In the genomic region with DNA sequence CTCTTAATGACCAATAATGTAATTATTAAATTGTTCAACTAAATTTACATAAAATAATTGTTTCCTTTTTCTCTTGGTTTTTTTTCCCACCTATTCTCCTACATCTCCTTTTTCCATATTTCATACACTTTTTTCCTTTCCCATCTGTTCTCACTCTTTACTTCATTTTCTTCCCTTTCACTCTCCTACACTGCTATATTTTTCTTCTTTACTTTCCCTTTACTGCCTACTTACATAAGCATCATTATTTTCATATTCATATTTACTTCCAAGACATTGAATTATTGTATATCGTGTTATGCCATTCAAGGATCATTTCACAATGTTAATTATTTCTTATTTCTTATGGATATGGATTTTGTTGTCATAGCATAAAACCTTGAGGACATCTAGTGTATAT, we compare ENCODE assay signal across 36 cellular contexts.
"Had no signal": no experiment of that assay in that cellular context is flagged by ENCODE, and none has a peak within 500 bp of the region (broad histone marks: within the 10 kb centered on the region; RNA-seq: fewer than 3 reads in every experiment).

No MANE protein-coding gene starts in this region.

- H3K36me3 Mint-ChIP-seq: activated CD4-positive, alpha-beta memory T cell treated with anti-CD3 and anti-CD28 coated beads for 36 hours; activated naive CD4-positive, alpha-beta T cell treated with anti-CD3 and anti-CD28 coated beads, Interleukin-2, amount 50 U/mL, for 72 hours; activated naive CD8-positive, alpha-beta T cell treated with anti-CD3 and anti-CD28 coated beads for 36 hours had no signal

- DNase-seq: activated B cell treated with CpG ODN at 0.5 μM for 24 hours; activated CD4-positive, alpha-beta memory T cell treated with anti-CD3 and anti-CD28 coated beads for 36 hours; activated CD4-positive, alpha-beta T cell treated with anti-CD3 and anti-CD28 coated beads for 4 hours; activated CD4-positive, alpha-beta T cell treated with anti-CD3 and anti-CD28 coated beads, Interleukin-2, amount 10 ng/mL, durations not matched to agents 24 days and 14 days; activated CD4-positive, alpha-beta T cell treated with anti-CD3 and anti-CD28 coated beads, Interleukin-2, amount 50 U/mL, for 1 hour; activated CD4-positive, alpha-beta T cell treated with anti-CD3 and anti-CD28 coated beads, Interleukin-2, amount 50 U/mL, for 4 hours; activated CD4-positive, CD25-positive, alpha-beta regulatory T cell treated with anti-CD3 and anti-CD28 coated beads, Interleukin-2, amount 50 U/mL, for 72 hours; activated CD8-positive, alpha-beta memory T cell treated with anti-CD3 and anti-CD28 coated beads, Interleukin-2, amount 50 U/mL, for 4 hours; activated CD8-positive, alpha-beta T cell treated with anti-CD3 and anti-CD28 coated beads for 36 hours; activated effector memory CD4-positive, alpha-beta T cell treated with anti-CD3 and anti-CD28 coated beads, Interleukin-2, amount 50 U/mL, for 16 hours; activated gamma-delta T cell treated with Interleukin-2 at 50 U/mL for 16 hours; activated naive CD4-positive, alpha-beta T cell; activated naive CD4-positive, alpha-beta T cell treated with anti-CD3 and anti-CD28 coated beads for 36 hours; activated naive CD4-positive, alpha-beta T cell treated with anti-CD3 and anti-CD28 coated beads, Interleukin-2, amount 50 U/mL, for 16 hours; activated naive CD8-positive, alpha-beta T cell treated with anti-CD3 and anti-CD28 coated beads for 36 hours; activated T-cell treated with anti-CD3 and anti-CD28 coated beads for 4 hours; activated T-cell treated with anti-CD3 and anti-CD28 coated beads, Interleukin-2, amount 50 U/mL, for 1 hour; activated T-cell treated with anti-CD3 and anti-CD28 coated beads, Interleukin-2, amount 50 U/mL, for 4 hours; activated T-cell treated with anti-CD3 and anti-CD28 coated beads, Interleukin-2, amount 50 U/mL, for 72 hours; adrenal gland; amniotic stem cell; aorta; body of pancreas; brain microvascular endothelial cell; central memory CD4-positive, alpha-beta T cell; T-helper 2 cell; T-helper 9 cell had no signal

- H3K4me1 Mint-ChIP-seq: activated B cell treated with CpG ODN at 0.5 μM for 24 hours; activated CD4-positive, alpha-beta T cell treated with anti-CD3 and anti-CD28 coated beads, Interleukin-2, amount 10 ng/mL, durations not matched to agents 24 days and 14 days; activated naive CD8-positive, alpha-beta T cell treated with anti-CD3 and anti-CD28 coated beads for 36 hours; activated T-helper 17 cell treated with anti-CD3 and anti-CD28 coated beads, Interleukin-2, amount 50 U/mL, for 72 hours had no signal

- H3K27ac Mint-ChIP-seq: activated B cell treated with CpG ODN at 0.5 μM for 24 hours; activated CD4-positive, alpha-beta memory T cell treated with anti-CD3 and anti-CD28 coated beads for 36 hours; activated CD4-positive, alpha-beta T cell treated with anti-CD3 and anti-CD28 coated beads, Interleukin-2, amount 10 ng/mL, durations not matched to agents 24 days and 14 days; activated CD8-positive, alpha-beta T cell treated with anti-CD3 and anti-CD28 coated beads for 36 hours; activated naive CD4-positive, alpha-beta T cell treated with anti-CD3 and anti-CD28 coated beads for 36 hours; activated naive CD4-positive, alpha-beta T cell treated with anti-CD3 and anti-CD28 coated beads, Interleukin-2, amount 50 U/mL, for 72 hours; activated naive CD8-positive, alpha-beta T cell treated with anti-CD3 and anti-CD28 coated beads for 36 hours; activated T-cell treated with anti-CD3 and anti-CD28 coated beads, Interleukin-2, amount 50 U/mL, for 72 hours; activated T-helper 1 cell treated with anti-CD3 and anti-CD28 coated beads, Interleukin-12 subunit alpha, Interleukin-12 subunit beta, Interleukin-2, Interleukin-4 antibody, amounts not matched to agents 30 ng/mL and 10 ng/mL and 1 ng/mL, durations not matched to agents 14 hours and 24 hours and 36 hours; activated T-helper 17 cell treated with anti-CD3 and anti-CD28 coated beads, Interleukin-2, amount 50 U/mL, for 72 hours; T-helper 1 cell treated with Interleukin-12 subunit alpha and Interleukin-12 subunit beta and Interleukin-4 antibody, amounts not matched to agents 30 μg/mL and 1 μg/mL, for 36 hours; T-helper 2 cell treated with Interferon-gamma antibody and Interleukin-4, amounts not matched to agents 5 μg/mL and 100 μg/mL, for 36 hours had no signal

- H3K27ac ChIP-seq: adrenal gland, body of pancreas, brain microvascular endothelial cell, breast epithelium, VCaP had no signal

- H3K4me3 ChIP-seq: adrenal gland, body of pancreas, breast epithelium had no signal

- FAIRE-seq: astrocyte, TTC549 had no signal

- H3K27me3 Mint-ChIP-seq: activated B cell treated with CpG ODN at 0.5 μM for 24 hours; activated CD4-positive, alpha-beta memory T cell treated with anti-CD3 and anti-CD28 coated beads for 36 hours; activated CD4-positive, alpha-beta T cell treated with anti-CD3 and anti-CD28 coated beads, Interleukin-2, amount 10 ng/mL, durations not matched to agents 24 days and 14 days; activated CD8-positive, alpha-beta T cell treated with anti-CD3 and anti-CD28 coated beads for 36 hours; activated naive CD8-positive, alpha-beta T cell treated with anti-CD3 and anti-CD28 coated beads for 36 hours; activated T-helper 17 cell treated with anti-CD3 and anti-CD28 coated beads, Interleukin-2, amount 50 U/mL, for 72 hours had no signal

- H3K4me3 Mint-ChIP-seq: activated B cell treated with CpG ODN at 0.5 μM for 24 hours; activated CD4-positive, alpha-beta memory T cell treated with anti-CD3 and anti-CD28 coated beads for 36 hours; activated CD4-positive, alpha-beta T cell treated with anti-CD3 and anti-CD28 coated beads, Interleukin-2, amount 10 ng/mL, durations not matched to agents 24 days and 14 days; activated CD8-positive, alpha-beta T cell treated with anti-CD3 and anti-CD28 coated beads for 36 hours; activated naive CD4-positive, alpha-beta T cell treated with anti-CD3 and anti-CD28 coated beads for 36 hours; activated naive CD8-positive, alpha-beta T cell treated with anti-CD3 and anti-CD28 coated beads for 36 hours; activated T-cell treated with anti-CD3 and anti-CD28 coated beads, Interleukin-2, amount 50 U/mL, for 4 hours; activated T-cell treated with anti-CD3 and anti-CD28 coated beads, Interleukin-2, amount 50 U/mL, for 72 hours; activated T-helper 1 cell treated with anti-CD3 and anti-CD28 coated beads, Interleukin-12 subunit alpha, Interleukin-12 subunit beta, Interleukin-2, Interleukin-4 antibody, amounts not matched to agents 30 ng/mL and 10 ng/mL and 1 ng/mL, durations not matched to agents 14 hours and 24 hours and 36 hours; activated T-helper 17 cell treated with anti-CD3 and anti-CD28 coated beads, Interleukin-2, amount 50 U/mL, for 72 hours; T-helper 1 cell treated with Interleukin-12 subunit alpha and Interleukin-12 subunit beta and Interleukin-4 antibody, amounts not matched to agents 30 μg/mL and 1 μg/mL, for 36 hours; T-helper 2 cell treated with Interferon-gamma antibody and Interleukin-4, amounts not matched to agents 5 μg/mL and 100 μg/mL, for 36 hours had no signal

- H3K9me3 Mint-ChIP-seq: activated CD4-positive, alpha-beta T cell treated with anti-CD3 and anti-CD28 coated beads, Interleukin-2, amount 10 ng/mL, durations not matched to agents 24 days and 14 days had no signal

- H3K27me3 ChIP-seq: adrenal gland, body of pancreas, brain microvascular endothelial cell, breast epithelium had no signal

- ATAC-seq: activated CD8-positive, alpha-beta T cell treated with anti-CD3 and anti-CD28 coated beads for 36 hours; activated naive CD4-positive, alpha-beta T cell treated with anti-CD3 and anti-CD28 coated beads, Interleukin-2, amount 50 U/mL, for 72 hours; activated T-cell treated with anti-CD3 and anti-CD28 coated beads, Interleukin-2, amount 50 U/mL, for 4 hours; activated T-cell treated with anti-CD3 and anti-CD28 coated beads, Interleukin-2, amount 50 U/mL, for 72 hours; activated T-helper 17 cell treated with anti-CD3 and anti-CD28 coated beads, Interleukin-2, amount 50 U/mL, for 72 hours; body of pancreas had no signal

- H3K36me3 ChIP-seq: adrenal gland, brain microvascular endothelial cell, breast epithelium had no signal

- H3K9me3 ChIP-seq: adrenal gland, body of pancreas, breast epithelium had no signal

- H3K4me1 ChIP-seq: adrenal gland, breast epithelium had no signal
